24 cellular contexts compared by ENCODE assay signal in genomic region chr11:12767577-12767976, GRCh38.
A peak's percentile ranks its signal among the peaks of the same experiment; 100 is the strongest.
DNase-seq lines count a peak whose midpoint lies in the region; ATAC-seq and TF ChIP-seq lines count a peak whose summit lies in the region.
"Had no signal": no experiment of that assay in that cellular context is flagged by ENCODE, and none has a peak within 500 bp of the region (broad histone marks: within the 10 kb centered on the region; RNA-seq: fewer than 3 reads in every experiment).

No MANE protein-coding gene starts in this region.

- DNase-seq in left ventricle myocardium inferior (no peak), left cardiac atrium (no peak), hepatocyte (ENCODE audit: low spot score) (no peak), neural crest cell (ENCODE audit: low read depth, low spot score) (no peak), neuronal stem cell (ENCODE audit: low spot score) (no peak), NCI-H526 treated with DMSO at 0.1 percent for 48 hours (lab: John Stamatoyannopoulos, UW) (no peak), MG63 (no peak)
- DNase-seq: 8988T; activated CD4-positive, CD25-positive, alpha-beta regulatory T cell; activated naive CD4-positive, alpha-beta T cell treated with anti-CD3 and anti-CD28 coated beads for 36 hours; activated T-cell treated with anti-CD3 and anti-CD28 coated beads, Interleukin-2, amount 50 U/mL, for 72 hours; CD8-positive, alpha-beta memory T cell; colonic mucosa; effector CD8-positive, alpha-beta T cell; GOT3; left ventricle myocardium superior; NCI-H187 treated with DMSO at 0.1 percent for 48 hours; NCI-H524 treated with DMSO at 0.1 percent for 48 hours; stimulated activated CD4-positive, alpha-beta T cell treated with anti-CD3 and anti-CD28 coated beads, Interleukin-2, amount 100 ng/mL, for 24 hours; T-cell had no signal

- peaks cover 12% of the 10 kb centered on the region for H3K36me3 Mint-ChIP-seq in neural crest cell (ENCODE audit: low read depth)
- H3K36me3 Mint-ChIP-seq: CD8-positive, alpha-beta memory T cell; T-cell had no signal

- H4K20me1 ChIP-seq in hepatocyte (ENCODE audit: insufficient read depth, poor library complexity, severe bottlenecking): peaks cover 5% of the 10 kb centered on the region

- H3K4me2 ChIP-seq in hepatocyte (no peak overlapping the region), neuronal stem cell (ENCODE audit: insufficient read depth, low read length, poor library complexity, severe bottlenecking) (no peak overlapping the region)

- ATAC-seq in left cardiac atrium: no peak
- ATAC-seq: activated T-cell treated with anti-CD3 and anti-CD28 coated beads, Interleukin-2, amount 50 U/mL, for 72 hours; esophagus mucosa; T-cell had no signal

- H4K8ac ChIP-seq in neuronal stem cell (ENCODE audit: low read depth, low read length): no peak overlapping the region

- H3K9me3 Mint-ChIP-seq in neural crest cell: no peaks in the 10 kb centered on the region
- H3K9me3 Mint-ChIP-seq: activated naive CD4-positive, alpha-beta T cell treated with anti-CD3 and anti-CD28 coated beads for 36 hours; activated T-cell treated with anti-CD3 and anti-CD28 coated beads, Interleukin-2, amount 50 U/mL, for 72 hours; CD8-positive, alpha-beta memory T cell; T-cell had no signal

- H3K4ac ChIP-seq in neuronal stem cell (ENCODE audit: low read length): no peak overlapping the region

- no peak overlapping the region for H3K4me3 ChIP-seq in left ventricle myocardium inferior
- no peak overlapping the region for H3K4me3 ChIP-seq in hepatocyte
- no peak overlapping the region for H3K4me3 ChIP-seq in subcutaneous abdominal adipose tissue (ENCODE audit: low read depth in 1 of 5, low read length in 5 of 5)
- no peak overlapping the region for H3K4me3 ChIP-seq in neuronal stem cell (ENCODE audit: low read length in 2 of 2)
- no peak overlapping the region for H3K4me3 ChIP-seq in MG63
- H3K4me3 ChIP-seq: breast epithelium, colonic mucosa, tibial nerve had no signal

- no peak overlapping the region for H2BK5ac ChIP-seq in neuronal stem cell (ENCODE audit: low read length)

- no peak overlapping the region for H2AFZ ChIP-seq in hepatocyte
- no peak overlapping the region for H2AFZ ChIP-seq in neuronal stem cell (ENCODE audit: low read length)

- no peak overlapping the region for H3K18ac ChIP-seq in neuronal stem cell (ENCODE audit: low read length)

- H2BK120ac ChIP-seq in neuronal stem cell (ENCODE audit: low read depth, low read length): no peak overlapping the region

- H3K23ac ChIP-seq in neuronal stem cell (ENCODE audit: low read depth, low read length, poor library complexity): no peak overlapping the region

- H3K4me1 ChIP-seq in left ventricle myocardium inferior (peaks cover 86% of the 10 kb centered on the region), hepatocyte (ENCODE audit: insufficient read depth) (peaks cover 36% of the 10 kb centered on the region), subcutaneous abdominal adipose tissue (ENCODE audit: control insufficient read depth in 5 of 5, insufficient read depth in 5 of 5, low read length in 5 of 5) (peaks cover 8 to 49% (median 43%) of the 10 kb centered on the region in 5 donors), neuronal stem cell (ENCODE audit: control insufficient read depth in 2 of 2, insufficient read depth in 1 of 2, low read depth in 1 of 2, low read length in 2 of 2) (peaks cover 0 to 11% of the 10 kb centered on the region in 2 donors)
- H3K4me1 ChIP-seq: colonic mucosa had no signal

- no peaks in the 10 kb centered on the region for H3K9me2 ChIP-seq in hepatocyte (replicated peaks; ENCODE audit: insufficient read depth)

- H3K9ac ChIP-seq in subcutaneous abdominal adipose tissue (ENCODE audit: low read length in 5 of 5) (peak overlapping the region in 1 of 5 donors; percentile 27), neuronal stem cell (ENCODE audit: low read depth, low read length, poor library complexity) (no peak overlapping the region)

- H3K27me3 ChIP-seq in left ventricle myocardium inferior (ENCODE audit: low read depth) (no peaks in the 10 kb centered on the region), hepatocyte (no peaks in the 10 kb centered on the region), subcutaneous abdominal adipose tissue (ENCODE audit: control insufficient read depth in 5 of 5, insufficient read depth in 4 of 5, low read length in 5 of 5) (no peaks in the 10 kb centered on the region), neuronal stem cell (ENCODE audit: control insufficient read depth in 3 of 3, insufficient read depth in 3 of 3, low read depth in 1 of 3, low read length in 3 of 3) (no peaks in the 10 kb centered on the region), MG63 (no peaks in the 10 kb centered on the region)
- H3K27me3 ChIP-seq: breast epithelium, colonic mucosa, tibial nerve had no signal

- intact Hi-C loops in left ventricle myocardium inferior (cut with micrococcal nuclease): no loop called here
- intact Hi-C loops in left cardiac atrium (cut with DNase I): no loop called here

- H3K4me1 Mint-ChIP-seq in neural crest cell: peaks cover 20% of the 10 kb centered on the region

- whole genome bisulfite sequencing in hepatocyte (ENCODE audit: low lambda C conversion rate, missing lambda C conversion rate): 76% methylated on average over 5 of the region's 5 CpGs
- no CpG with 5 or more reads among the region's 5 CpGs for WGBS in neuronal stem cell (ENCODE audit: extremely low coverage in 2 of 2, insufficient read length in 2 of 2, insufficient replicate concordance in 1 of 2), 2 donors

- H3K79me1 ChIP-seq in neuronal stem cell (ENCODE audit: low read depth, low read length): peaks cover 5% of the 10 kb centered on the region

- no peaks in the 10 kb centered on the region for H3K9me3 ChIP-seq in left ventricle myocardium inferior (replicated peaks)
- no peaks in the 10 kb centered on the region for H3K9me3 ChIP-seq in hepatocyte (ENCODE audit: low read depth)
- no peaks in the 10 kb centered on the region for H3K9me3 ChIP-seq in subcutaneous abdominal adipose tissue (ENCODE audit: control insufficient read depth in 5 of 5, low read length in 5 of 5)
- H3K9me3 ChIP-seq in neuronal stem cell (replicated peaks in 1 of 2; ENCODE audit: control insufficient read depth in 2 of 2, insufficient read depth in 1 of 2, low read depth in 1 of 2, low read length in 2 of 2): no peaks in the 10 kb centered on the region
- no peaks in the 10 kb centered on the region for H3K9me3 ChIP-seq in MG63
- H3K9me3 ChIP-seq: breast epithelium, colonic mucosa, tibial nerve had no signal

- H3K27ac Mint-ChIP-seq in neural crest cell (ENCODE audit: unreplicated experiment): peak overlapping the region; percentile 37
- H3K27ac Mint-ChIP-seq: activated naive CD4-positive, alpha-beta T cell treated with anti-CD3 and anti-CD28 coated beads for 36 hours; activated T-cell treated with anti-CD3 and anti-CD28 coated beads, Interleukin-2, amount 50 U/mL, for 72 hours; CD8-positive, alpha-beta memory T cell; T-cell had no signal

- TF ChIP-seq CTCF in left ventricle myocardium inferior (IDR thresholded peaks at IDR 0.05; ENCODE audit: borderline replicate concordance) (no peak), hepatocyte (IDR thresholded peaks at IDR 0.05; ENCODE audit: poor library complexity) (no peak), neural crest cell (conservative IDR thresholded peaks at IDR 0.05) (no peak)

- no peak overlapping the region for H4K91ac ChIP-seq in neuronal stem cell (ENCODE audit: low read depth, low read length, poor library complexity)

- H3K14ac ChIP-seq in neuronal stem cell (ENCODE audit: low read length): no peak overlapping the region

- H3K27me3 Mint-ChIP-seq in neural crest cell (ENCODE audit: low read depth): no peaks in the 10 kb centered on the region

- no peak overlapping the region for H3K4me3 Mint-ChIP-seq in neural crest cell
- H3K4me3 Mint-ChIP-seq: activated naive CD4-positive, alpha-beta T cell treated with anti-CD3 and anti-CD28 coated beads for 36 hours; activated T-cell treated with anti-CD3 and anti-CD28 coated beads, Interleukin-2, amount 50 U/mL, for 72 hours; CD8-positive, alpha-beta memory T cell; T-cell had no signal

- peaks cover 93% of the 10 kb centered on the region for H3K79me2 ChIP-seq in hepatocyte

- H3K27ac ChIP-seq in left ventricle myocardium inferior (replicated peaks) (peak overlapping the region; percentile 16), hepatocyte (peak overlapping the region; percentile 0), subcutaneous abdominal adipose tissue (ENCODE audit: low read depth, low read length) (peak overlapping the region; percentile 15), neuronal stem cell (replicated peaks; ENCODE audit: low read length) (no peak overlapping the region)
- H3K27ac ChIP-seq: breast epithelium, colonic mucosa had no signal

- H3K36me3 ChIP-seq in left ventricle myocardium inferior: peaks cover 12% of the 10 kb centered on the region
- no peaks in the 10 kb centered on the region for H3K36me3 ChIP-seq in hepatocyte (replicated peaks; ENCODE audit: insufficient read depth, low read depth)
- H3K36me3 ChIP-seq in subcutaneous abdominal adipose tissue (ENCODE audit: control insufficient read depth in 5 of 5, insufficient read depth in 5 of 5, low read length in 5 of 5): peaks cover 8 to 21% (median 15%) of the 10 kb centered on the region in 5 donors
- H3K36me3 ChIP-seq in neuronal stem cell (replicated peaks in 1 of 2; ENCODE audit: control insufficient read depth in 2 of 2, insufficient read depth in 2 of 2, low read length in 2 of 2): peaks cover 25 to 87% of the 10 kb centered on the region in 2 donors
- peaks cover 40% of the 10 kb centered on the region for H3K36me3 ChIP-seq in MG63
- H3K36me3 ChIP-seq: colonic mucosa had no signal

- H2AK5ac ChIP-seq in neuronal stem cell (ENCODE audit: low read depth, low read length): no peak overlapping the region

- no peak overlapping the region for H2BK12ac ChIP-seq in neuronal stem cell (ENCODE audit: low read length)

- H2BK15ac ChIP-seq in neuronal stem cell (ENCODE audit: low read length): no peak overlapping the region
